ENCODE assay signal across 20 cellular contexts in genomic region chr6:127869183-127869582, GRCh38. TPM values are rescaled to one million over a fixed set of nuclear protein-coding genes. Genes with fewer than 3 reads are reported as not detected.
DNase-seq lines count a peak whose midpoint lies in the region; ATAC-seq and TF ChIP-seq lines count a peak whose summit lies in the region.
"Had no signal": no experiment of that assay in that cellular context is flagged by ENCODE, and none has a peak within 500 bp of the region (broad histone marks: within the 10 kb centered on the region; RNA-seq: fewer than 3 reads in every experiment).

No MANE protein-coding gene starts in this region.

- TF ChIP-seq POLR2A in suprapubic skin (IDR thresholded peaks at IDR 0.05): no peak

- H3K9me3 Mint-ChIP-seq in activated T-cell treated with anti-CD3 and anti-CD28 coated beads, Interleukin-2, amount 50 U/mL, for 72 hours: peaks cover 5 to 6% of the 10 kb centered on the region in 2 donors
- H3K9me3 Mint-ChIP-seq in activated T-cell treated with anti-CD3 and anti-CD28 coated beads, Interleukin-2, amount 50 U/mL, for 4 hours: peaks cover 9% of the 10 kb centered on the region
- H3K9me3 Mint-ChIP-seq in activated T-helper 17 cell treated with anti-CD3 and anti-CD28 coated beads, Interleukin-2, amount 50 U/mL, for 72 hours: peaks cover 3% of the 10 kb centered on the region
- H3K9me3 Mint-ChIP-seq in effector memory CD8-positive, alpha-beta T cell: peaks cover 0 to 2% of the 10 kb centered on the region in 2 donors

- H3K4me1 ChIP-seq in suprapubic skin: no peaks in the 10 kb centered on the region

- 91% methylated on average over 5 of the region's 5 CpGs for WGBS in suprapubic skin

- H3K27me3 Mint-ChIP-seq in activated T-cell treated with anti-CD3 and anti-CD28 coated beads, Interleukin-2, amount 50 U/mL, for 72 hours (ENCODE audit: low read depth): no peaks in the 10 kb centered on the region
- no peaks in the 10 kb centered on the region for H3K27me3 Mint-ChIP-seq in activated T-cell treated with anti-CD3 and anti-CD28 coated beads, Interleukin-2, amount 50 U/mL, for 4 hours (ENCODE audit: low read depth)
- H3K27me3 Mint-ChIP-seq in activated T-helper 17 cell treated with anti-CD3 and anti-CD28 coated beads, Interleukin-2, amount 50 U/mL, for 72 hours: no peaks in the 10 kb centered on the region
- no peaks in the 10 kb centered on the region for H3K27me3 Mint-ChIP-seq in effector memory CD8-positive, alpha-beta T cell

- no peaks in the 10 kb centered on the region for H3K36me3 ChIP-seq in suprapubic skin

- H3K27ac Mint-ChIP-seq in activated T-cell treated with anti-CD3 and anti-CD28 coated beads, Interleukin-2, amount 50 U/mL, for 72 hours: peak overlapping the region; percentile 78
- no peak overlapping the region for H3K27ac Mint-ChIP-seq in activated T-helper 17 cell treated with anti-CD3 and anti-CD28 coated beads, Interleukin-2, amount 50 U/mL, for 72 hours
- H3K27ac Mint-ChIP-seq in effector memory CD8-positive, alpha-beta T cell: peak overlapping the region in 1 of 2 donors; percentile 12
- H3K27ac Mint-ChIP-seq: CD14-positive monocyte had no signal

- H3K36me3 Mint-ChIP-seq in activated T-cell treated with anti-CD3 and anti-CD28 coated beads, Interleukin-2, amount 50 U/mL, for 72 hours (ENCODE audit: insufficient read depth in 2 of 2): peaks cover 7 to 19% of the 10 kb centered on the region in 2 donors
- H3K36me3 Mint-ChIP-seq in activated T-cell treated with anti-CD3 and anti-CD28 coated beads, Interleukin-2, amount 50 U/mL, for 4 hours (ENCODE audit: insufficient read depth): peaks cover 19% of the 10 kb centered on the region
- peaks cover 49% of the 10 kb centered on the region for H3K36me3 Mint-ChIP-seq in activated T-helper 17 cell treated with anti-CD3 and anti-CD28 coated beads, Interleukin-2, amount 50 U/mL, for 72 hours (ENCODE audit: low read depth)
- H3K36me3 Mint-ChIP-seq in effector memory CD8-positive, alpha-beta T cell (ENCODE audit: insufficient read depth): peaks cover 10% of the 10 kb centered on the region
- H3K36me3 Mint-ChIP-seq: CD14-positive monocyte had no signal

- TF ChIP-seq EP300 in suprapubic skin (IDR thresholded peaks at IDR 0.05): no peak

- H3K27ac ChIP-seq in temporal lobe (ENCODE audit: low read depth, low read length) (peak overlapping the region; percentile 95), suprapubic skin (no peak overlapping the region)

- H3K27me3 ChIP-seq in suprapubic skin: no peaks in the 10 kb centered on the region

- peak overlapping the region; percentile 35 to 78 for H3K4me3 Mint-ChIP-seq in activated T-cell treated with anti-CD3 and anti-CD28 coated beads, Interleukin-2, amount 50 U/mL, for 72 hours
- H3K4me3 Mint-ChIP-seq in activated T-cell treated with anti-CD3 and anti-CD28 coated beads, Interleukin-2, amount 50 U/mL, for 4 hours: no peak overlapping the region
- peak overlapping the region; percentile 52 for H3K4me3 Mint-ChIP-seq in activated T-helper 17 cell treated with anti-CD3 and anti-CD28 coated beads, Interleukin-2, amount 50 U/mL, for 72 hours
- H3K4me3 Mint-ChIP-seq in effector memory CD8-positive, alpha-beta T cell: peak overlapping the region; percentile 13 to 63
- H3K4me3 Mint-ChIP-seq: CD14-positive monocyte had no signal

- H3K9me3 ChIP-seq in suprapubic skin: no peaks in the 10 kb centered on the region

- H3K4me1 Mint-ChIP-seq in activated T-cell treated with anti-CD3 and anti-CD28 coated beads, Interleukin-2, amount 50 U/mL, for 72 hours (ENCODE audit: low read depth): peaks cover 53% of the 10 kb centered on the region
- H3K4me1 Mint-ChIP-seq in activated T-cell treated with anti-CD3 and anti-CD28 coated beads, Interleukin-2, amount 50 U/mL, for 4 hours (ENCODE audit: low read depth): peaks cover 56% of the 10 kb centered on the region
- H3K4me1 Mint-ChIP-seq in activated T-helper 17 cell treated with anti-CD3 and anti-CD28 coated beads, Interleukin-2, amount 50 U/mL, for 72 hours: peaks cover 42% of the 10 kb centered on the region
- peaks cover 32 to 56% of the 10 kb centered on the region in 2 donors for H3K4me1 Mint-ChIP-seq in effector memory CD8-positive, alpha-beta T cell (ENCODE audit: low read depth in 2 of 2)
- H3K4me1 Mint-ChIP-seq: CD14-positive monocyte had no signal

- ATAC-seq in activated T-cell treated with anti-CD3 and anti-CD28 coated beads, Interleukin-2, amount 50 U/mL, for 72 hours (replicated peaks in 1 of 2): peak; percentile 58 to 63
- no peak for ATAC-seq in activated T-cell treated with anti-CD3 and anti-CD28 coated beads, Interleukin-2, amount 50 U/mL, for 4 hours
- no peak for ATAC-seq in activated T-helper 17 cell treated with anti-CD3 and anti-CD28 coated beads, Interleukin-2, amount 50 U/mL, for 72 hours (replicated peaks)
- no peak for ATAC-seq in effector memory CD8-positive, alpha-beta T cell (replicated peaks)
- no peak for ATAC-seq in GM21723 (IDR thresholded peaks at IDR 0.05; ENCODE audit: unreplicated experiment)
- ATAC-seq: Panc1 had no signal

- H3K4me3 ChIP-seq in suprapubic skin: no peak overlapping the region

- no peak for DNase-seq in activated T-cell treated with anti-CD3 and anti-CD28 coated beads, Interleukin-2, amount 50 U/mL, for 72 hours
- no peak for DNase-seq in activated T-cell treated with anti-CD3 and anti-CD28 coated beads, Interleukin-2, amount 50 U/mL, for 4 hours
- DNase-seq in effector memory CD8-positive, alpha-beta T cell: no peak
- DNase-seq in AG08396 (ENCODE audit: low spot score): no peak
- no peak for DNase-seq in suprapubic skin (ENCODE audit: low spot score in 2 of 2)
- DNase-seq: GOT3, IMR-90, NCI-H1417, NCI-H1930, NCI-H510A treated with DMSO at 0.1 percent for 48 hours, SHP77 had no signal

- TF ChIP-seq CTCF in suprapubic skin (IDR thresholded peaks at IDR 0.05): no peak

RNA-seq across cellular contexts. Expression of gene THEMIS, which starts 31.7 kb away (rescaled TPM):
- total RNA-seq in activated T-cell treated with anti-CD3 and anti-CD28 coated beads, Interleukin-2, amount 50 U/mL, for 72 hours: 10 to 100 TPM; 13.4 to 14.0 TPM
- total RNA-seq in activated T-cell treated with anti-CD3 and anti-CD28 coated beads, Interleukin-2, amount 50 U/mL, for 4 hours: 1 to 10 TPM; 7.4 to 7.8 (median 7.8) TPM
- total RNA-seq in activated T-helper 17 cell treated with anti-CD3 and anti-CD28 coated beads, Interleukin-2, amount 50 U/mL, for 72 hours: 10 to 100 TPM; 64.9 to 72.9 TPM
- total RNA-seq in temporal lobe (0.25 TPM), suprapubic skin (1 to 10 TPM in 1 of 4 donors, not detected in 3; 1.6 TPM)
- total RNA-seq: A172, Daoy, HT-29, IMR-90, LHCN-M2 had no signal

Comparison
In these comparisons a context has a peak if more than half of its experiments do, and no peak if none do; other contexts are left out.
1. ATAC-seq: peak in activated T-cell treated with anti-CD3 and anti-CD28 coated beads, Interleukin-2, amount 50 U/mL, for 72 hours (2 of 2); none in activated T-cell treated with anti-CD3 and anti-CD28 coated beads, Interleukin-2, amount 50 U/mL, for 4 hours (0 of 2), activated T-helper 17 cell treated with anti-CD3 and anti-CD28 coated beads, Interleukin-2, amount 50 U/mL, for 72 hours (single experiment), effector memory CD8-positive, alpha-beta T cell (single experiment) and GM21723 (single experiment).
2. RNA of gene THEMIS, which starts 31.7 kb away (total RNA-seq): 64.9 to 72.9 TPM in activated T-helper 17 cell treated with anti-CD3 and anti-CD28 coated beads, Interleukin-2, amount 50 U/mL, for 72 hours; 13.4 to 14.0 TPM in activated T-cell treated with anti-CD3 and anti-CD28 coated beads, Interleukin-2, amount 50 U/mL, for 72 hours, 7.4 to 7.8 TPM in activated T-cell treated with anti-CD3 and anti-CD28 coated beads, Interleukin-2, amount 50 U/mL, for 4 hours, 0.25 TPM in temporal lobe (single experiment) and 1.6 TPM in suprapubic skin; every median in the first group is over 4 times any median in the second.